36 cellular contexts compared by ENCODE assay signal in the genomic region with DNA sequence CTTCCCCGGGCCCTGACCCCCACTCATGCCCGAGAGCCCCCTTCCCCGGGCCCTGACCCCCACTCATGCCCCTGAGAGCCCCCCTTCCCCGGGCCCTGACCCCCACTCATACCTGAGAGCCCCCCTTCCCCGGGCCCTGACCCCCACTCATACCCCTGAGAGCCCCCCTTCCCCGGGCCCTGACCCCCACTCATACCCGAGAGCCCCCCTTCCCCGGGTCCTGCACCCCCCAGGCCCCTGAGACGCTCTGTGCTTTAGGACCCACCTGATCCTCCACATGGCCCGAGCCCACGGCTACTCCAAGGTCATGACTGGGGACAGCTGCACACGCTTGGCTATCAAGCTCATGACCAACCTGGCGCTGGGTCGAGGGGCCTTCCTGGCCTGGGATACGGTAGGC. TPM values are rescaled to one million over a fixed set of nuclear protein-coding genes. Genes with fewer than 3 reads are reported as not detected.
"Had no signal": no experiment of that assay in that cellular context is flagged by ENCODE, and none has a peak within 500 bp of the region (broad histone marks: within the 10 kb centered on the region; RNA-seq: fewer than 3 reads in every experiment).

No MANE protein-coding gene starts in this region.

- H3K9me3 Mint-ChIP-seq: activated B cell treated with CpG ODN at 0.5 μM for 24 hours; activated CD4-positive, alpha-beta memory T cell treated with anti-CD3 and anti-CD28 coated beads for 36 hours; activated naive CD4-positive, alpha-beta T cell treated with anti-CD3 and anti-CD28 coated beads, Interleukin-2, amount 50 U/mL, for 24 hours; activated naive CD8-positive, alpha-beta T cell treated with anti-CD3 and anti-CD28 coated beads, Interleukin-2, amount 10 ng/mL, durations not matched to agents 7 days and 5 days; activated T-cell treated with anti-CD3 and anti-CD28 coated beads, Interleukin-2, amount 50 U/mL, for 72 hours; activated T-helper 17 cell treated with anti-CD3 and anti-CD28 coated beads, Interleukin-2, amount 50 U/mL, for 72 hours; central memory CD8-positive, alpha-beta T cell had no signal

- H3K27ac ChIP-seq: ascending aorta, cardiac muscle cell, SJSA1, VCaP had no signal

- H3K4me1 ChIP-seq: ascending aorta, SJSA1 had no signal

- ATAC-seq: activated T-cell treated with anti-CD3 and anti-CD28 coated beads, Interleukin-2, amount 50 U/mL, for 72 hours had no signal

- H3K4me3 ChIP-seq: ascending aorta, cardiac muscle cell, SJSA1 had no signal

- H3K27me3 ChIP-seq: ascending aorta, cardiac muscle cell, SJSA1 had no signal

- H3K27ac Mint-ChIP-seq: activated B cell treated with CpG ODN at 0.5 μM for 24 hours; activated CD4-positive, alpha-beta memory T cell treated with anti-CD3 and anti-CD28 coated beads for 36 hours; activated naive CD4-positive, alpha-beta T cell treated with anti-CD3 and anti-CD28 coated beads, Interleukin-2, amount 50 U/mL, for 24 hours; activated naive CD8-positive, alpha-beta T cell treated with anti-CD3 and anti-CD28 coated beads, Interleukin-2, amount 10 ng/mL, durations not matched to agents 7 days and 5 days; activated T-cell treated with anti-CD3 and anti-CD28 coated beads, Interleukin-2, amount 50 U/mL, for 72 hours; activated T-helper 17 cell treated with anti-CD3 and anti-CD28 coated beads, Interleukin-2, amount 50 U/mL, for 72 hours had no signal

- H3K9me3 ChIP-seq: ascending aorta, SJSA1 had no signal

- H3K4me1 Mint-ChIP-seq: activated B cell treated with CpG ODN at 0.5 μM for 24 hours; activated naive CD8-positive, alpha-beta T cell treated with anti-CD3 and anti-CD28 coated beads, Interleukin-2, amount 10 ng/mL, durations not matched to agents 7 days and 5 days; activated T-helper 17 cell treated with anti-CD3 and anti-CD28 coated beads, Interleukin-2, amount 50 U/mL, for 72 hours; central memory CD8-positive, alpha-beta T cell had no signal

- DNase-seq: activated B cell treated with CpG ODN at 0.5 μM for 24 hours; activated CD4-positive, alpha-beta memory T cell treated with anti-CD3 and anti-CD28 coated beads for 36 hours; activated CD4-positive, alpha-beta T cell treated with anti-CD3 and anti-CD28 coated beads for 4 hours; activated CD4-positive, alpha-beta T cell treated with anti-CD3 and anti-CD28 coated beads, Interleukin-2, amount 50 U/mL, for 1 hour; activated CD4-positive, CD25-positive, alpha-beta regulatory T cell treated with anti-CD3 and anti-CD28 coated beads, Interleukin-2, amount 50 U/mL, for 72 hours; activated CD8-positive, alpha-beta memory T cell treated with anti-CD3 and anti-CD28 coated beads, Interleukin-2, amount 50 U/mL, for 4 hours; activated effector memory CD4-positive, alpha-beta T cell treated with anti-CD3 and anti-CD28 coated beads, Interleukin-2, amount 50 U/mL, for 16 hours; activated naive CD4-positive, alpha-beta T cell treated with Interleukin-2 at 50 U/mL for 16 hours; activated naive CD8-positive, alpha-beta T cell treated with anti-CD3 and anti-CD28 coated beads, Interleukin-2, amount 10 ng/mL, durations not matched to agents 7 days and 5 days; activated T-cell treated with anti-CD3 and anti-CD28 coated beads for 4 hours; activated T-cell treated with anti-CD3 and anti-CD28 coated beads, Interleukin-2, amount 50 U/mL, for 72 hours; amygdala; Karpas-422; MM.1S; MV-4-11; NCI-H1092; NCI-H1436 treated with DMSO at 0.1 percent for 48 hours; NCI-H1694 treated with DMSO at 0.1 percent for 48 hours; NCI-H2029; NCI-H345; NCI-H524 treated with DMSO at 0.1 percent for 48 hours; SHP77 treated with DMSO at 0.1 percent for 48 hours; SW 1271; T-helper 1 cell; T-helper 2 cell; T-helper 9 cell had no signal

- H3K4me3 Mint-ChIP-seq: activated B cell treated with CpG ODN at 0.5 μM for 24 hours; activated CD4-positive, alpha-beta memory T cell treated with anti-CD3 and anti-CD28 coated beads for 36 hours; activated naive CD4-positive, alpha-beta T cell treated with anti-CD3 and anti-CD28 coated beads, Interleukin-2, amount 50 U/mL, for 24 hours; activated naive CD8-positive, alpha-beta T cell treated with anti-CD3 and anti-CD28 coated beads, Interleukin-2, amount 10 ng/mL, durations not matched to agents 7 days and 5 days; activated T-cell treated with anti-CD3 and anti-CD28 coated beads, Interleukin-2, amount 50 U/mL, for 72 hours; activated T-helper 17 cell treated with anti-CD3 and anti-CD28 coated beads, Interleukin-2, amount 50 U/mL, for 72 hours; central memory CD8-positive, alpha-beta T cell had no signal

RNA-seq across cellular contexts. Expression of a gene that starts 26.7 kb away (rescaled TPM):
- total RNA-seq: ascending aorta, chondrocyte, NCI-H460, RPMI7951 had no signal
